ENCODE assay signal across 14 cellular contexts in genomic region chr15:62922514-62922913, GRCh38.
DNase-seq lines count a peak whose midpoint lies in the region; ATAC-seq and TF ChIP-seq lines count a peak whose summit lies in the region.
"Had no signal": no experiment of that assay in that cellular context is flagged by ENCODE, and none has a peak within 500 bp of the region (broad histone marks: within the 10 kb centered on the region; RNA-seq: fewer than 3 reads in every experiment).

No MANE protein-coding gene starts in this region.

- no peak overlapping the region for H3K27ac Mint-ChIP-seq in HFFc6
- H3K27ac Mint-ChIP-seq in activated naive CD8-positive, alpha-beta T cell treated with anti-CD3 and anti-CD28 coated beads for 36 hours, result no peak overlapping the region

- no peak overlapping the region for H3K4me3 ChIP-seq in gastroesophageal sphincter
- no peak overlapping the region for H3K4me3 ChIP-seq in upper lobe of right lung
- H3K4me3 ChIP-seq: GM12878, HAP-1 had no signal

- peaks cover 43% of the 10 kb centered on the region for H3K4me1 Mint-ChIP-seq in HFFc6 (ENCODE audit: low read depth)
- no peaks in the 10 kb centered on the region for H3K4me1 Mint-ChIP-seq in activated naive CD8-positive, alpha-beta T cell treated with anti-CD3 and anti-CD28 coated beads for 36 hours

- ATAC-seq in Right ventricle myocardium superior (ENCODE audit: poor library complexity) (peak; percentile 64), left cardiac atrium (no peak), gastroesophageal sphincter (no peak), sciatic nerve (peak; percentile 60), upper lobe of right lung (no peak)
- ATAC-seq: GM12878 had no signal

- H3K4me1 ChIP-seq in gastroesophageal sphincter (peaks cover 7 to 34% (median 12%) of the 10 kb centered on the region in 3 donors), upper lobe of right lung (peaks cover 11% of the 10 kb centered on the region)
- H3K4me1 ChIP-seq: HAP-1 had no signal

- DNase-seq in Right ventricle myocardium superior (no peak), left cardiac atrium (no peak), sciatic nerve (ENCODE audit: low spot score) (no peak), upper lobe of right lung (no peak), HFFc6 (no peak)
- DNase-seq in activated CD4-positive, alpha-beta T cell treated with anti-CD3 and anti-CD28 coated beads, Interleukin-2, amount 50 U/mL, for 1 hour, result no peak
- no peak for DNase-seq in activated naive CD8-positive, alpha-beta T cell treated with anti-CD3 and anti-CD28 coated beads for 36 hours
- DNase-seq: AML-193, NCI-H146, NCI-H226, NCI-H526 treated with DMSO at 0.1 percent for 48 hours had no signal

- TF ChIP-seq EP300 in gastroesophageal sphincter (IDR thresholded peaks at IDR 0.05), result no peak

- no peaks in the 10 kb centered on the region for H3K9me3 ChIP-seq in gastroesophageal sphincter
- H3K9me3 ChIP-seq in upper lobe of right lung, result no peaks in the 10 kb centered on the region
- H3K9me3 ChIP-seq: HAP-1 had no signal

- H3K36me3 Mint-ChIP-seq in HFFc6 (ENCODE audit: low read depth), result peaks cover 5% of the 10 kb centered on the region
- H3K36me3 Mint-ChIP-seq in activated naive CD8-positive, alpha-beta T cell treated with anti-CD3 and anti-CD28 coated beads for 36 hours, result no peaks in the 10 kb centered on the region

- TF ChIP-seq POLR2A in gastroesophageal sphincter (IDR thresholded peaks at IDR 0.05), result no peak

- H3K27ac ChIP-seq in gastroesophageal sphincter, result peak overlapping the region; percentile 36 to 68 (median 48)
- H3K27ac ChIP-seq in upper lobe of right lung, result peak overlapping the region; percentile 37

- H3K9me3 Mint-ChIP-seq in HFFc6, result no peaks in the 10 kb centered on the region; the same call in 1 of the 2 replicates
- H3K9me3 Mint-ChIP-seq in activated naive CD8-positive, alpha-beta T cell treated with anti-CD3 and anti-CD28 coated beads for 36 hours, result no peaks in the 10 kb centered on the region

- 57% methylated on average over 3 of the region's 3 CpGs for WGBS in gastroesophageal sphincter (ENCODE audit: low coverage in 1 of 2), 2 donors

- TF ChIP-seq CTCF in gastroesophageal sphincter (IDR thresholded peaks at IDR 0.05) (no peak), upper lobe of right lung (IDR thresholded peaks at IDR 0.05) (no peak), HFFc6 (IDR thresholded peaks at IDR 0.05) (no peak)

- H3K27me3 ChIP-seq in gastroesophageal sphincter (no peaks in the 10 kb centered on the region), upper lobe of right lung (no peaks in the 10 kb centered on the region)

- H3K4me3 Mint-ChIP-seq in HFFc6, result no peak overlapping the region
- no peak overlapping the region for H3K4me3 Mint-ChIP-seq in activated naive CD8-positive, alpha-beta T cell treated with anti-CD3 and anti-CD28 coated beads for 36 hours

- H3K27me3 Mint-ChIP-seq in HFFc6 (ENCODE audit: insufficient read depth), result no peaks in the 10 kb centered on the region; the same call in 1 of the 2 replicates
- peaks cover 7% of the 10 kb centered on the region for H3K27me3 Mint-ChIP-seq in activated naive CD8-positive, alpha-beta T cell treated with anti-CD3 and anti-CD28 coated beads for 36 hours

- intact Hi-C loops in Right ventricle myocardium superior (cut with DNase I), result no loop called here
- intact Hi-C loops in left cardiac atrium (cut with DNase I), result loop anchor here (10.0 kb wide), 2 partner anchors 68 to 122 kb away; partner anchors contain the start of gene TPM1 (in 1 of the 2)
- intact Hi-C loops in sciatic nerve (cut with DNase I), result no loop called here
- intact Hi-C loops in upper lobe of right lung (cut with DNase I), result no loop called here

- H3K36me3 ChIP-seq in gastroesophageal sphincter (no peaks in the 10 kb centered on the region), upper lobe of right lung (no peaks in the 10 kb centered on the region)
- H3K36me3 ChIP-seq: HAP-1 had no signal

Comparison
In these comparisons a context has a peak if more than half of its experiments do, and no peak if none do; other contexts are left out.
1. ATAC-seq: peak in Right ventricle myocardium superior (single experiment) and sciatic nerve (single experiment); none in left cardiac atrium (0 of 2), gastroesophageal sphincter (single experiment) and upper lobe of right lung (single experiment).
2. intact Hi-C loops: an anchor here in left cardiac atrium (10.0 kb wide); none called in Right ventricle myocardium superior, sciatic nerve and upper lobe of right lung.